In the genomic region with DNA sequence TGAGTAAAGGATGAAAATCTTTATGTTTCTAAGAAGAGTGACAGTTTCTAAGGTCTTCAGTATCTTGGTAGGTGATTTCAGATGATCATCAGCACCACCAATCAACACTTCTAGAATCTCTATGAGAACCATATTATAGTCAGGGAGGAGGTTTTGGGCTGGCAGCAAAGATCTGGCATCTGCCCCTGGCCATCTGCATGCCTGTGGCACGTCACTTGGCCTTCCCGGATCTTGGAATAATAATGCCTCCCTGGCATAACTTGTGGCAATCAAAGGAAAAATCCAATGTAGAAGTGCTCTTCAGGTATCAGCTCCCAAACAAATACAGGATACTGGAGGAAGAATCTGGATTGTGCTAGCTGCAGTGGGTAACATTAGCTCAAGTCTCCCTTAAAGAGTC, we compare ENCODE assay signal across 26 cellular contexts. TPM values are rescaled to one million over a fixed set of nuclear protein-coding genes. Genes with fewer than 3 reads are reported as not detected.
"Had no signal": no experiment of that assay in that cellular context is flagged by ENCODE, and none has a peak within 500 bp of the region (broad histone marks: within the 10 kb centered on the region; RNA-seq: fewer than 3 reads in every experiment).

No MANE protein-coding gene starts in this region.

- H3K36me3 ChIP-seq: adrenal gland had no signal

- H3K27ac ChIP-seq: adrenal gland, body of pancreas had no signal

- H3K4me3 ChIP-seq: adrenal gland, body of pancreas had no signal

- ATAC-seq: activated CD4-positive, alpha-beta T cell treated with anti-CD3 and anti-CD28 coated beads for 36 hours; activated CD8-positive, alpha-beta memory T cell treated with anti-CD3 and anti-CD28 coated beads, Interleukin-2, amount 10 ng/mL, durations not matched to agents 7 days and 5 days; activated CD8-positive, alpha-beta T cell treated with anti-CD3 and anti-CD28 coated beads, Interleukin-2, amount 10 ng/mL, durations not matched to agents 7 days and 5 days; activated naive CD8-positive, alpha-beta T cell treated with anti-CD3 and anti-CD28 coated beads, Interleukin-2, amount 50 U/mL, for 24 hours; body of pancreas; esophagus mucosa had no signal

- H3K27me3 ChIP-seq: adrenal gland, body of pancreas had no signal

- DNase-seq: activated CD4-positive, alpha-beta memory T cell treated with anti-CD3 and anti-CD28 coated beads for 36 hours; activated CD4-positive, alpha-beta T cell treated with anti-CD3 and anti-CD28 coated beads for 36 hours; activated CD4-positive, alpha-beta T cell treated with anti-CD3 and anti-CD28 coated beads, Interleukin-2, amount 10 ng/mL, durations not matched to agents 24 days and 14 days; activated CD4-positive, CD25-positive, alpha-beta regulatory T cell; activated CD4-positive, CD25-positive, alpha-beta regulatory T cell treated with anti-CD3 and anti-CD28 coated beads, Interleukin-2, amount 50 U/mL, for 72 hours; activated CD8-positive, alpha-beta memory T cell treated with anti-CD3 and anti-CD28 coated beads, Interleukin-2, amount 10 ng/mL, durations not matched to agents 7 days and 5 days; activated CD8-positive, alpha-beta memory T cell treated with anti-CD3 and anti-CD28 coated beads, Interleukin-2, amount 50 U/mL, for 4 hours; activated CD8-positive, alpha-beta T cell treated with anti-CD3 and anti-CD28 coated beads, Interleukin-2, amount 10 ng/mL, durations not matched to agents 7 days and 5 days; activated effector memory CD4-positive, alpha-beta T cell treated with anti-CD3 and anti-CD28 coated beads, Interleukin-2, amount 50 U/mL, for 16 hours; activated naive CD4-positive, alpha-beta T cell treated with anti-CD3 and anti-CD28 coated beads for 36 hours; activated naive CD8-positive, alpha-beta T cell treated with anti-CD3 and anti-CD28 coated beads for 36 hours; activated naive CD8-positive, alpha-beta T cell treated with anti-CD3 and anti-CD28 coated beads, Interleukin-2, amount 50 U/mL, for 24 hours; activated T-cell treated with anti-CD3 and anti-CD28 coated beads, Interleukin-2, amount 50 U/mL, for 1 hour; activated T-cell treated with anti-CD3 and anti-CD28 coated beads, Interleukin-2, amount 50 U/mL, for 48 hours; adrenal gland; amygdala; aorta; body of pancreas; cortex of kidney; dermis blood vessel endothelial cell; effector CD4-positive, alpha-beta T cell; foreskin fibroblast; head of caudate nucleus; T-helper 2 cell had no signal

- H3K9me3 ChIP-seq: adrenal gland, body of pancreas had no signal

RNA-seq across cellular contexts. Expression of gene RASL11B, which starts 57.3 kb away (rescaled TPM):
- total RNA-seq: dermis blood vessel endothelial cell, endothelial cell of umbilical vein had no signal
